9 cellular contexts compared by ENCODE assay signal in genomic region chr11:6927030-6927617, GRCh38. TPM values are rescaled to one million over a fixed set of nuclear protein-coding genes. Genes with fewer than 3 reads are reported as not detected.
DNase-seq lines count a peak whose midpoint lies in the region; ATAC-seq and TF ChIP-seq lines count a peak whose summit lies in the region.
"Had no signal": no experiment of that assay in that cellular context is flagged by ENCODE, and none has a peak within 500 bp of the region (broad histone marks: within the 10 kb centered on the region; RNA-seq: fewer than 3 reads in every experiment).

No MANE protein-coding gene starts in this region.

- H3K36me3 Mint-ChIP-seq in stimulated activated effector memory CD8-positive, alpha-beta T cell treated with anti-CD3 and anti-CD28 coated beads, Interleukin-12 subunit alpha, Interleukin-12 subunit beta, amount 100 ng/mL, for 72 hours: no peaks in the 10 kb centered on the region

- H3K4me1 ChIP-seq in Peyer's patch (peaks cover 0 to 7% (median 2%) of the 10 kb centered on the region in 4 donors), foreskin keratinocyte (peaks cover 19% of the 10 kb centered on the region)

- H3K27me3 ChIP-seq in Peyer's patch (no peaks in the 10 kb centered on the region), foreskin keratinocyte (no peaks in the 10 kb centered on the region)

- peak overlapping the region; percentile 70 for H3K4me3 Mint-ChIP-seq in stimulated activated effector memory CD8-positive, alpha-beta T cell treated with anti-CD3 and anti-CD28 coated beads, Interleukin-12 subunit alpha, Interleukin-12 subunit beta, amount 100 ng/mL, for 72 hours

- H3K4me1 Mint-ChIP-seq in stimulated activated effector memory CD8-positive, alpha-beta T cell treated with anti-CD3 and anti-CD28 coated beads, Interleukin-12 subunit alpha, Interleukin-12 subunit beta, amount 100 ng/mL, for 72 hours: peaks cover 13% of the 10 kb centered on the region

- no peak for TF ChIP-seq POLR2A in Peyer's patch (IDR thresholded peaks at IDR 0.05)

- no peak for DNase-seq in AG10803 (ENCODE audit: low read depth)
- peak in 2 of 3 donors; percentile 41 to 49 for DNase-seq in Peyer's patch
- peak in 1 of 2 donors; percentile 9 for DNase-seq in foreskin keratinocyte
- no peak for DNase-seq in stimulated activated effector memory CD8-positive, alpha-beta T cell treated with anti-CD3 and anti-CD28 coated beads, Interleukin-12 subunit alpha, Interleukin-12 subunit beta, amount 100 ng/mL, for 72 hours (ENCODE audit: low spot score in 2 of 2)
- no peak for DNase-seq in stimulated activated CD4-positive, alpha-beta T cell treated with anti-CD3 and anti-CD28 coated beads, Interleukin-12 subunit alpha, Interleukin-12 subunit beta, amount 100 ng/mL, for 4 hours
- no peak for DNase-seq in globus pallidus (ENCODE audit: low spot score)

- peak overlapping the region; percentile 24 to 85 (median 62) for H3K27ac ChIP-seq in Peyer's patch
- H3K27ac ChIP-seq in foreskin keratinocyte: no peak overlapping the region

- no peaks in the 10 kb centered on the region for H3K9me3 ChIP-seq in Peyer's patch

- no peak overlapping the region for H3K27ac Mint-ChIP-seq in stimulated activated effector memory CD8-positive, alpha-beta T cell treated with anti-CD3 and anti-CD28 coated beads, Interleukin-12 subunit alpha, Interleukin-12 subunit beta, amount 100 ng/mL, for 72 hours

- H3K4me3 ChIP-seq in AG10803 (ENCODE audit: low read length) (peak overlapping the region; percentile 93), Peyer's patch (peak overlapping the region; percentile 56 to 92 (median 61))

- TF ChIP-seq CTCF in AG10803 (conservative IDR thresholded peaks at IDR 0.05; ENCODE audit: low read length) (no peak), Peyer's patch (IDR thresholded peaks at IDR 0.05) (no peak), foreskin keratinocyte (conservative IDR thresholded peaks at IDR 0.05) (no peak)

- H3K9me3 Mint-ChIP-seq in stimulated activated effector memory CD8-positive, alpha-beta T cell treated with anti-CD3 and anti-CD28 coated beads, Interleukin-12 subunit alpha, Interleukin-12 subunit beta, amount 100 ng/mL, for 72 hours: no peaks in the 10 kb centered on the region

- ATAC-seq in GM18868 (IDR thresholded peaks at IDR 0.05; ENCODE audit: unreplicated experiment) (peak; percentile 51), HG03045 (IDR thresholded peaks at IDR 0.05; ENCODE audit: unreplicated experiment) (peak; percentile 57), foreskin keratinocyte (peak; percentile 54)
- no peak for ATAC-seq in stimulated activated effector memory CD8-positive, alpha-beta T cell treated with anti-CD3 and anti-CD28 coated beads, Interleukin-12 subunit alpha, Interleukin-12 subunit beta, amount 100 ng/mL, for 72 hours

- no peaks in the 10 kb centered on the region for H3K36me3 ChIP-seq in Peyer's patch

RNA-seq across cellular contexts. Expression of gene ZNF215, which starts 0.9 kb away (rescaled TPM):
- total RNA-seq in Peyer's patch (10 to 100 TPM in 2 of 4 donors, 1 to 10 TPM in 2; 5.1 to 19.8 (median 10.4) TPM), foreskin keratinocyte (6.8 and 7.5 TPM in 2 replicates)
- polyA plus RNA-seq in foreskin keratinocyte: 2.1 and 2.2 TPM in 2 replicates

RNA-seq across cellular contexts. Expression of gene OR2D3, which starts 6.3 kb away (rescaled TPM):
- total RNA-seq in Peyer's patch: not detected
- not detected in 2 replicates for total RNA-seq in foreskin keratinocyte
- not detected in 2 replicates for polyA plus RNA-seq in foreskin keratinocyte
- total RNA-seq: M059J had no signal

RNA-seq across cellular contexts. Expression of gene OR2D2, which starts 34.8 kb away (rescaled TPM):
- total RNA-seq in Peyer's patch (1 to 10 TPM in 1 of 4 donors, under 1 TPM in 1, not detected in 2; 0.80 to 2.0 TPM), foreskin keratinocyte (0.11 TPM in 1 of 2 replicates, not detected in the other)
- polyA plus RNA-seq in foreskin keratinocyte: not detected in 2 replicates
- total RNA-seq: M059J had no signal

RNA-seq across cellular contexts. Expression of gene OR10A4, which starts 50.7 kb away (rescaled TPM):
- total RNA-seq in Peyer's patch (not detected), foreskin keratinocyte (not detected in 2 replicates)
- not detected in 2 replicates for polyA plus RNA-seq in foreskin keratinocyte
- total RNA-seq: M059J had no signal

Comparison
In these comparisons a context has a peak if more than half of its experiments do, and no peak if none do; other contexts are left out.
1. DNase-seq: peak in Peyer's patch (2 of 3); none in AG10803 (single experiment), stimulated activated effector memory CD8-positive, alpha-beta T cell treated with anti-CD3 and anti-CD28 coated beads, Interleukin-12 subunit alpha, Interleukin-12 subunit beta, amount 100 ng/mL, for 72 hours (0 of 2), stimulated activated CD4-positive, alpha-beta T cell treated with anti-CD3 and anti-CD28 coated beads, Interleukin-12 subunit alpha, Interleukin-12 subunit beta, amount 100 ng/mL, for 4 hours (single experiment) and globus pallidus (single experiment).